Comparison of ENCODE assay signal across 14 cellular contexts in genomic region chr20:17646209-17646717, GRCh38. TPM values are rescaled to one million over a fixed set of nuclear protein-coding genes. Genes with fewer than 3 reads are reported as not detected.
A peak's percentile ranks its signal among the peaks of the same experiment; 100 is the strongest.
DNase-seq lines count a peak whose midpoint lies in the region; ATAC-seq and TF ChIP-seq lines count a peak whose summit lies in the region.
"Had no signal": no experiment of that assay in that cellular context is flagged by ENCODE, and none has a peak within 500 bp of the region (broad histone marks: within the 10 kb centered on the region; RNA-seq: fewer than 3 reads in every experiment).

No MANE protein-coding gene starts in this region.

- H3K27ac ChIP-seq in PC-3 (ENCODE audit: low read length) = no peak overlapping the region
- H3K27ac ChIP-seq in left ventricle myocardium inferior (replicated peaks) = peak overlapping the region; percentile 80
- H3K27ac ChIP-seq: 22Rv1 had no signal

- H3K9me3 Mint-ChIP-seq in stimulated activated effector memory CD8-positive, alpha-beta T cell treated with anti-CD3 and anti-CD28 coated beads, Interleukin-12 subunit alpha, Interleukin-12 subunit beta, amount 100 ng/mL, for 72 hours = no peaks in the 10 kb centered on the region
- H3K9me3 Mint-ChIP-seq: activated naive CD4-positive, alpha-beta T cell treated with anti-CD3 and anti-CD28 coated beads, Interleukin-2, amount 50 U/mL, for 72 hours had no signal

- TF ChIP-seq CTCF in PC-3 (conservative IDR thresholded peaks at IDR 0.05; ENCODE audit: low read depth, low read length) = no peak
- no peak for TF ChIP-seq CTCF in left ventricle myocardium inferior (IDR thresholded peaks at IDR 0.05; ENCODE audit: borderline replicate concordance)

- H3K27me3 ChIP-seq in PC-3 (ENCODE audit: low read length) (no peaks in the 10 kb centered on the region), left ventricle myocardium inferior (ENCODE audit: low read depth) (no peaks in the 10 kb centered on the region)

- H3K36me3 Mint-ChIP-seq in stimulated activated effector memory CD8-positive, alpha-beta T cell treated with anti-CD3 and anti-CD28 coated beads, Interleukin-12 subunit alpha, Interleukin-12 subunit beta, amount 100 ng/mL, for 72 hours = peaks cover 9% of the 10 kb centered on the region
- H3K36me3 Mint-ChIP-seq: activated naive CD4-positive, alpha-beta T cell treated with anti-CD3 and anti-CD28 coated beads, Interleukin-2, amount 50 U/mL, for 72 hours had no signal

- BruUV-seq in PC-3 (replicated peaks; lab: Mats Ljungman, UMichigan) = no TSS peak

- H3F3A ChIP-seq in PC-3 (ENCODE audit: low read length, unreplicated experiment) = peaks cover 3% of the 10 kb centered on the region

- H3K9me3 ChIP-seq in PC-3 (ENCODE audit: low read length) (no peaks in the 10 kb centered on the region), left ventricle myocardium inferior (replicated peaks) (no peaks in the 10 kb centered on the region)

- no peak overlapping the region for H3K4me3 Mint-ChIP-seq in stimulated activated effector memory CD8-positive, alpha-beta T cell treated with anti-CD3 and anti-CD28 coated beads, Interleukin-12 subunit alpha, Interleukin-12 subunit beta, amount 100 ng/mL, for 72 hours

- peak; percentile 59 for ATAC-seq in PC-3
- ATAC-seq in stimulated activated effector memory CD8-positive, alpha-beta T cell treated with anti-CD3 and anti-CD28 coated beads, Interleukin-12 subunit alpha, Interleukin-12 subunit beta, amount 100 ng/mL, for 72 hours = no peak
- no peak for ATAC-seq in GM21528 (IDR thresholded peaks at IDR 0.05; ENCODE audit: low FRiP score, unreplicated experiment)
- ATAC-seq: activated CD4-positive, CD25-positive, alpha-beta regulatory T cell treated with anti-CD3 and anti-CD28 coated beads, Interleukin-2, amount 50 U/mL, for 24 hours; activated naive CD4-positive, alpha-beta T cell treated with anti-CD3 and anti-CD28 coated beads, Interleukin-2, amount 50 U/mL, for 72 hours had no signal

- H3K9me2 ChIP-seq in PC-3 (replicated peaks; ENCODE audit: low read length) = no peaks in the 10 kb centered on the region

- intact Hi-C loops in PC-3 (cut with micrococcal nuclease) = no loop called here
- intact Hi-C loops in left ventricle myocardium inferior (cut with micrococcal nuclease) = no loop called here

- H3K4me3 ChIP-seq in PC-3 (ENCODE audit: low read length) (no peak overlapping the region), left ventricle myocardium inferior (no peak overlapping the region)

- H3K9ac ChIP-seq in PC-3 (ENCODE audit: low read length) = no peak overlapping the region

- CTCF ChIA-PET in PC-3 (lab: Charles Lee) = no interaction called here

- H2AFZ ChIP-seq in PC-3 (ENCODE audit: low read length) = no peak overlapping the region

- H3K36me3 ChIP-seq in PC-3 (ENCODE audit: low read depth, low read length) = peaks cover 15% of the 10 kb centered on the region; the same call in 1 of the 2 replicates
- H3K36me3 ChIP-seq in left ventricle myocardium inferior = peaks cover 14% of the 10 kb centered on the region

- H4K20me1 ChIP-seq in PC-3 (ENCODE audit: low read length) = peaks cover 31% of the 10 kb centered on the region; the same call in 1 of the 2 replicates

- H3K4me1 ChIP-seq in PC-3 (ENCODE audit: insufficient read depth, low read length) = peaks cover 6% of the 10 kb centered on the region; the same call in 1 of the 2 replicates
- H3K4me1 ChIP-seq in left ventricle myocardium inferior = peaks cover 99% of the 10 kb centered on the region

- peak; percentile 54 for DNase-seq in DMS 273 (lab: John Stamatoyannopoulos, UW; ENCODE audit: unreplicated experiment)
- DNase-seq in DMS 273 treated with DMSO at 0.1 percent for 48 hours (lab: John Stamatoyannopoulos, UW) = no peak
- no peak for DNase-seq in PC-3
- no peak for DNase-seq in left ventricle myocardium inferior
- DNase-seq in stimulated activated effector memory CD8-positive, alpha-beta T cell treated with anti-CD3 and anti-CD28 coated beads, Interleukin-12 subunit alpha, Interleukin-12 subunit beta, amount 100 ng/mL, for 72 hours (ENCODE audit: low spot score in 2 of 2) = no peak
- no peak for DNase-seq in activated CD4-positive, alpha-beta T cell treated with anti-CD3 and anti-CD28 coated beads, Interleukin-2, amount 50 U/mL, for 4 hours
- DNase-seq in DMS53 (lab: John Stamatoyannopoulos, UW) = no peak
- DNase-seq: DND-41 had no signal

- peaks cover 88% of the 10 kb centered on the region for H3K79me2 ChIP-seq in PC-3 (ENCODE audit: low read length)

- POLR2A ChIA-PET in PC-3 (lab: Charles Lee; ENCODE audit: unreplicated experiment) = no interaction called here

- no peak overlapping the region for H3K4me2 ChIP-seq in PC-3 (ENCODE audit: low read length)

- peaks cover 14% of the 10 kb centered on the region for H3K4me1 Mint-ChIP-seq in stimulated activated effector memory CD8-positive, alpha-beta T cell treated with anti-CD3 and anti-CD28 coated beads, Interleukin-12 subunit alpha, Interleukin-12 subunit beta, amount 100 ng/mL, for 72 hours

- H3K27ac Mint-ChIP-seq in stimulated activated effector memory CD8-positive, alpha-beta T cell treated with anti-CD3 and anti-CD28 coated beads, Interleukin-12 subunit alpha, Interleukin-12 subunit beta, amount 100 ng/mL, for 72 hours = peak overlapping the region; percentile 20

RNA-seq across cellular contexts. Expression of gene RRBP1, which starts 35.8 kb away (rescaled TPM):
- total RNA-seq in PC-3 (2014; rRNA removed) (176 and 241 TPM in 2 replicates), left ventricle myocardium inferior (31.3 TPM)

RNA-seq across cellular contexts. Expression of gene BANF2, which starts 53.5 kb away (rescaled TPM):
- total RNA-seq in PC-3 (2014; rRNA removed) (not detected in 2 replicates), left ventricle myocardium inferior (not detected)
- total RNA-seq: activated naive CD4-positive, alpha-beta T cell treated with anti-CD3 and anti-CD28 coated beads, Interleukin-2, amount 50 U/mL, for 72 hours; lung microvascular endothelial cell; renal cortical epithelial cell had no signal
